Comparison of ENCODE assay signal across 21 cellular contexts in the genomic region with DNA sequence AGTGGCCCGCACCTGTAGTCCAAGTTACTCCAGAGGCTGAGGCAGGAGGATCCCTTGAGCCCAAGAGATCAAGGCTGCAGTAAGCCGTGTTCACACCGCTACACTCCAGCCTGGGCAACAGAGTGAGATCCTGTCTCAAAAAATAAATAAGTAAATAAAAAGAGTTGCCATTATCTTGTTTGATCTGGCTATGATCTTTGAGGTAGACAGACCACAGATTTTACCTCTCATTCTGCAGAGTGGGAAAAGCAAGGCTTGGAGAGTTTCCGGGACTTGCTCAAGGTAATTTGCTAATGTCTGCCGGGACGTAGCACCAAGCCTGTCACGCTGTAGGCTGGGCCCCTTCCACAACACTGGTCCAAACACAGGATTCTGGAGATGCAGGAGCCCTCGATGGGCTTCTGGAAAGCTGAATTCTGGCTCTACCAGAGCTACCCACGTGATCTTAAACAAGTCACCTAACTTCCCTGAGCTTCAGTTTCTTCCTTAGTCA. TPM values are rescaled to one million over a fixed set of nuclear protein-coding genes. Genes with fewer than 3 reads are reported as not detected.
A peak's percentile ranks its signal among the peaks of the same experiment; 100 is the strongest.
DNase-seq lines count a peak whose midpoint lies in the region; ATAC-seq, FAIRE-seq and TF ChIP-seq lines count a peak whose summit lies in the region.
"Had no signal": no experiment of that assay in that cellular context is flagged by ENCODE, and none has a peak within 500 bp of the region (broad histone marks: within the 10 kb centered on the region; RNA-seq: fewer than 3 reads in every experiment).

No MANE protein-coding gene starts in this region.

- no peaks in the 10 kb centered on the region for H3K27me3 ChIP-seq in effector memory CD4-positive, alpha-beta T cell (replicated peaks; ENCODE audit: control insufficient read depth, insufficient read depth, low read length, poor library complexity, severe bottlenecking)
- H3K27me3 ChIP-seq in thymus (ENCODE audit: control insufficient read depth, insufficient read depth) = no peaks in the 10 kb centered on the region
- H3K27me3 ChIP-seq: upper lobe of left lung had no signal

- WGBS in thymus = 84% methylated on average over 9 of the region's 9 CpGs

- H3K4me3 ChIP-seq in effector memory CD4-positive, alpha-beta T cell (ENCODE audit: insufficient read depth, low read depth, low read length, poor library complexity, severe bottlenecking) = peak overlapping the region; percentile 65
- peak overlapping the region; percentile 29 for H3K4me3 ChIP-seq in thymus (ENCODE audit: low read length)
- H3K4me3 ChIP-seq: gastroesophageal sphincter, upper lobe of left lung had no signal

- peak overlapping the region; percentile 100 for H3K27ac Mint-ChIP-seq in activated naive CD4-positive, alpha-beta T cell treated with anti-CD3 and anti-CD28 coated beads for 36 hours
- peak overlapping the region; percentile 97 for H3K27ac Mint-ChIP-seq in activated T-cell treated with anti-CD3 and anti-CD28 coated beads, Interleukin-2, amount 50 U/mL, for 24 hours

- intact Hi-C loops in activated naive CD4-positive, alpha-beta T cell treated with anti-CD3 and anti-CD28 coated beads for 36 hours (cut with micrococcal nuclease) = loop anchor here (2.0 to 5.0 kb wide), 2 partner anchors 13 to 1035 kb away; partner anchors contain the start of gene CBX6

- H3K36me3 Mint-ChIP-seq in activated naive CD4-positive, alpha-beta T cell treated with anti-CD3 and anti-CD28 coated beads for 36 hours (ENCODE audit: low read depth) = peaks cover 2% of the 10 kb centered on the region
- H3K36me3 Mint-ChIP-seq in activated T-cell treated with anti-CD3 and anti-CD28 coated beads, Interleukin-2, amount 50 U/mL, for 24 hours (ENCODE audit: low read depth) = peaks cover 12% of the 10 kb centered on the region

- H3K36me3 ChIP-seq in effector memory CD4-positive, alpha-beta T cell (ENCODE audit: control insufficient read depth, insufficient read depth, low read length) = no peaks in the 10 kb centered on the region
- H3K36me3 ChIP-seq in thymus (ENCODE audit: control insufficient read depth, insufficient read depth) = peaks cover 25% of the 10 kb centered on the region
- H3K36me3 ChIP-seq: gastroesophageal sphincter, upper lobe of left lung had no signal

- peaks cover 50% of the 10 kb centered on the region for H3K4me1 ChIP-seq in effector memory CD4-positive, alpha-beta T cell (ENCODE audit: control insufficient read depth, insufficient read depth, low read length, poor library complexity, severe bottlenecking)
- H3K4me1 ChIP-seq in thymus (ENCODE audit: control insufficient read depth, insufficient read depth, low read length) = peaks cover 49% of the 10 kb centered on the region
- H3K4me1 ChIP-seq: gastroesophageal sphincter, upper lobe of left lung had no signal

- no peaks in the 10 kb centered on the region for H3K9me3 Mint-ChIP-seq in activated naive CD4-positive, alpha-beta T cell treated with anti-CD3 and anti-CD28 coated beads for 36 hours
- peaks cover 3% of the 10 kb centered on the region for H3K9me3 Mint-ChIP-seq in activated T-cell treated with anti-CD3 and anti-CD28 coated beads, Interleukin-2, amount 50 U/mL, for 24 hours

- peak; percentile 34 for DNase-seq in activated naive CD4-positive, alpha-beta T cell treated with anti-CD3 and anti-CD28 coated beads for 36 hours
- no peak for DNase-seq in activated naive CD4-positive, alpha-beta T cell treated with anti-CD3 and anti-CD28 coated beads, Interleukin-2, amount 50 U/mL, for 16 hours
- no peak for DNase-seq in activated T-cell treated with anti-CD3 and anti-CD28 coated beads, Interleukin-2, amount 50 U/mL, for 24 hours
- peak in 1 of 3 donors; percentile 32 for DNase-seq in effector memory CD4-positive, alpha-beta T cell
- no peak for DNase-seq in H54 (ENCODE audit: insufficient read length, low spot score)
- DNase-seq in NCI-H82 (lab: John Stamatoyannopoulos, UW) = no peak
- DNase-seq: ACHN, DMS53, NCI-H1105 treated with DMSO at 0.1 percent for 48 hours, NCI-H774, occipital lobe, SK-N-SH, upper lobe of left lung had no signal

- CTCF ChIA-PET in activated naive CD4-positive, alpha-beta T cell treated with anti-CD3 and anti-CD28 coated beads for 36 hours (lab: Charles Lee) = interaction anchor here (0.6 to 1.5 kb wide), 7 partner anchors 11 to 117 kb away, joined by 3 to 8 read pairs (median 3); no protein-coding TSS in a partner anchor

- H3K27me3 Mint-ChIP-seq in activated naive CD4-positive, alpha-beta T cell treated with anti-CD3 and anti-CD28 coated beads for 36 hours (ENCODE audit: low read depth) = no peaks in the 10 kb centered on the region
- no peaks in the 10 kb centered on the region for H3K27me3 Mint-ChIP-seq in activated T-cell treated with anti-CD3 and anti-CD28 coated beads, Interleukin-2, amount 50 U/mL, for 24 hours

- peak overlapping the region; percentile 81 for H3K27ac ChIP-seq in effector memory CD4-positive, alpha-beta T cell (ENCODE audit: insufficient read depth, low read length, poor library complexity, severe bottlenecking)
- peak overlapping the region; percentile 70 for H3K27ac ChIP-seq in thymus (ENCODE audit: low read depth)
- H3K27ac ChIP-seq: C4-2B, gastroesophageal sphincter had no signal

- H3K9me3 ChIP-seq in effector memory CD4-positive, alpha-beta T cell (ENCODE audit: control insufficient read depth, low read length) = no peaks in the 10 kb centered on the region
- H3K9me3 ChIP-seq in thymus (ENCODE audit: control insufficient read depth) = no peaks in the 10 kb centered on the region
- H3K9me3 ChIP-seq: gastroesophageal sphincter, SK-N-SH, upper lobe of left lung had no signal

- H3K4me1 Mint-ChIP-seq in activated naive CD4-positive, alpha-beta T cell treated with anti-CD3 and anti-CD28 coated beads for 36 hours (ENCODE audit: low read depth) = peaks cover 46% of the 10 kb centered on the region
- H3K4me1 Mint-ChIP-seq in activated T-cell treated with anti-CD3 and anti-CD28 coated beads, Interleukin-2, amount 50 U/mL, for 24 hours (ENCODE audit: low read depth) = peaks cover 78% of the 10 kb centered on the region

- no peak for ATAC-seq in GM18870 (IDR thresholded peaks at IDR 0.05; ENCODE audit: unreplicated experiment)
- ATAC-seq: esophagus mucosa, gastroesophageal sphincter had no signal

- TF ChIP-seq POLR2A in H54 (IDR thresholded peaks at IDR 0.05; ENCODE audit: low read depth, low read length) = no peak

- peak overlapping the region; percentile 90 for H3K4me3 Mint-ChIP-seq in activated naive CD4-positive, alpha-beta T cell treated with anti-CD3 and anti-CD28 coated beads for 36 hours
- H3K4me3 Mint-ChIP-seq in activated T-cell treated with anti-CD3 and anti-CD28 coated beads, Interleukin-2, amount 50 U/mL, for 24 hours = peak overlapping the region; percentile 77

- FAIRE-seq in H54 (lab: Jason Lieb, UNC) = no peak
- FAIRE-seq: bronchial epithelial cell, HTR-8/SVneo had no signal

RNA-seq across cellular contexts. Expression of gene GRAP2, which starts 6.8 kb away (rescaled TPM):
- total RNA-seq in activated naive CD4-positive, alpha-beta T cell treated with anti-CD3 and anti-CD28 coated beads for 36 hours = 10 to 100 TPM; 25.5 to 29.4 TPM
- 51.5 TPM for polyA plus RNA-seq in thymus
- total RNA-seq: bronchial epithelial cell had no signal

RNA-seq across cellular contexts. Expression of gene ENTHD1, which starts 14.1 kb away (rescaled TPM):
- total RNA-seq in activated naive CD4-positive, alpha-beta T cell treated with anti-CD3 and anti-CD28 coated beads for 36 hours = under 1 TPM; 0.64 to 0.81 TPM
- polyA plus RNA-seq in thymus = 1.2 TPM
- total RNA-seq: bronchial epithelial cell, esophagus mucosa had no signal
- polyA plus RNA-seq: adipose tissue, SK-N-SH had no signal

RNA-seq across cellular contexts. Expression of gene TMA7B, which starts 52.5 kb away (rescaled TPM):
- total RNA-seq in activated naive CD4-positive, alpha-beta T cell treated with anti-CD3 and anti-CD28 coated beads for 36 hours = 1 to 10 TPM; 1.1 to 1.5 TPM
- polyA plus RNA-seq in thymus = 3.3 TPM
- total RNA-seq: bronchial epithelial cell, gastroesophageal sphincter, occipital lobe had no signal
- polyA plus RNA-seq: SK-N-SH had no signal
